In the genomic region with DNA sequence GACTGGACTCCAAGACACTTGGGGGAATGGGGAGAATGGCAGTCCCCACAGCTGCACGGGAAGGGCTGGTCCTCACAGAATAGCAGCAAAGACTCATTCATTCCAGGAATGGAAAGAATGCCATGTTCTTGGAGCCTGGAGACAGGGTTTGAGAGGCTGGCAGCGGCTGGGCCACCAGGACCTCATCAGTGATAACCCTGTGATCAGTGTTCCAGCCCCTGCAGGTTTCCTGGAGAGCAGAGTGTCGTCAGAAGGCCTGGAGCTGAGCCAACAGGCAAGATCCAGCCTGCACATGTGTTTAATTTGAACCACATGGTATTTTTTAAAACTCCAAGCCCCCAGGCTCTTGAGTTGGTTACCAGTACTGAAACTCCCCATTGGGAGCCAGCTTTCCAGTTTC, we compare ENCODE assay signal across 13 cellular contexts. TPM values are rescaled to one million over a fixed set of nuclear protein-coding genes. Genes with fewer than 3 reads are reported as not detected.
DNase-seq lines count a peak whose midpoint lies in the region; TF ChIP-seq lines count a peak whose summit lies in the region.
"Had no signal": no experiment of that assay in that cellular context is flagged by ENCODE, and none has a peak within 500 bp of the region (broad histone marks: within the 10 kb centered on the region; RNA-seq: fewer than 3 reads in every experiment).

No MANE protein-coding gene starts in this region.

- H3K4me3 ChIP-seq in ACC112 (ENCODE audit: low read depth, low read length) (no peak overlapping the region), SJCRH30 (no peak overlapping the region), foreskin fibroblast (ENCODE audit: low read depth in 1 of 2, low read length in 2 of 2) (no peak overlapping the region), MM.1S (ENCODE audit: low read length) (no peak overlapping the region)
- H3K4me3 ChIP-seq: K562, mucosa of descending colon had no signal

- peaks cover 29% of the 10 kb centered on the region for H3K4me1 ChIP-seq in ACC112 (ENCODE audit: control insufficient read depth, insufficient read depth, low read length, unreplicated experiment)
- no peaks in the 10 kb centered on the region; the same call in none of the 2 replicates for H3K4me1 ChIP-seq in SJCRH30
- no peaks in the 10 kb centered on the region for H3K4me1 ChIP-seq in MM.1S (ENCODE audit: low read length)

- no peaks in the 10 kb centered on the region for H3K27me3 ChIP-seq in ACC112 (ENCODE audit: insufficient read depth, low read length)
- no peaks in the 10 kb centered on the region for H3K27me3 ChIP-seq in SJCRH30
- H3K27me3 ChIP-seq in MM.1S (replicated peaks; ENCODE audit: insufficient read depth, low read length) = no peaks in the 10 kb centered on the region

- H2AFZ ChIP-seq in ACC112 (ENCODE audit: low read length, unreplicated experiment) (no peak overlapping the region), MM.1S (ENCODE audit: low read length) (no peak overlapping the region)

- H3K27ac ChIP-seq in ACC112 (ENCODE audit: low read depth, low read length) (peak overlapping the region; percentile 74), SJCRH30 (no peak overlapping the region), MM.1S (ENCODE audit: low read length) (no peak overlapping the region)

- no peaks in the 10 kb centered on the region for H3K79me2 ChIP-seq in ACC112 (ENCODE audit: control insufficient read depth, insufficient read depth, low read length, unreplicated experiment)
- H3K79me2 ChIP-seq in MM.1S (ENCODE audit: low read length) = no peaks in the 10 kb centered on the region

- DNase-seq in HPDE6-E6E7 (ENCODE audit: extremely low spot score) (peak; percentile 89), SJCRH30 (peak; percentile 47 to 56), foreskin fibroblast (peak; percentile 83 to 95), MM.1S (no peak), DMS114 treated with DMSO at 0.1 percent for 48 hours (lab: John Stamatoyannopoulos, UW; ENCODE audit: unreplicated experiment) (no peak), activated T-cell treated with anti-CD3 and anti-CD28 coated beads for 4 hours (no peak), cerebellar nuclear complex (lab: John Stamatoyannopoulos, UW) (no peak)
- DNase-seq: activated T-cell treated with anti-CD3 and anti-CD28 coated beads, Interleukin-2, amount 50 U/mL, for 72 hours; effector CD8-positive, alpha-beta T cell; mucosa of descending colon; stimulated activated CD4-positive, alpha-beta T cell treated with anti-CD3 and anti-CD28 coated beads, Interleukin-4, amount 100 ng/mL, for 1 hour had no signal

- no peaks in the 10 kb centered on the region for H4K20me1 ChIP-seq in MM.1S (ENCODE audit: insufficient read depth, low read length)

- H3K9ac ChIP-seq in MM.1S (ENCODE audit: low read length) = no peak overlapping the region

- H3K4me2 ChIP-seq in MM.1S (ENCODE audit: low read depth, low read length) = no peak overlapping the region

- TF ChIP-seq CTCF in foreskin fibroblast (IDR thresholded peaks at IDR 0.05; ENCODE audit: low read depth, low read length) (no peak), MM.1S (IDR thresholded peaks at IDR 0.05; ENCODE audit: low read length) (no peak)

- no peaks in the 10 kb centered on the region for H3F3A ChIP-seq in MM.1S (ENCODE audit: insufficient read depth, low read length)

- H3K36me3 ChIP-seq in ACC112 (ENCODE audit: insufficient read depth, low read length) = no peaks in the 10 kb centered on the region
- H3K36me3 ChIP-seq in SJCRH30 = no peaks in the 10 kb centered on the region
- no peaks in the 10 kb centered on the region for H3K36me3 ChIP-seq in MM.1S (replicated peaks; ENCODE audit: insufficient read depth, low read length)

- no peaks in the 10 kb centered on the region for H3K9me2 ChIP-seq in MM.1S (replicated peaks; ENCODE audit: insufficient read depth, low read length)

- H3K9me3 ChIP-seq in SJCRH30 (replicated peaks) = no peaks in the 10 kb centered on the region
- no peaks in the 10 kb centered on the region for H3K9me3 ChIP-seq in MM.1S (replicated peaks; ENCODE audit: insufficient read depth, low read length)
- H3K9me3 ChIP-seq: mucosa of descending colon had no signal

RNA-seq across cellular contexts. Expression of gene BDKRB1, which starts 11.3 kb away (rescaled TPM):
- total RNA-seq in SJCRH30 (2014; rRNA removed; shearing (Covaris generic)) = 2.0 and 2.3 TPM in 2 replicates
- total RNA-seq: activated T-cell treated with anti-CD3 and anti-CD28 coated beads, Interleukin-2, amount 50 U/mL, for 72 hours had no signal

Comparison
In these comparisons a context has a peak if more than half of its experiments do, and no peak if none do; other contexts are left out.
1. DNase-seq: peak in HPDE6-E6E7 (single experiment), SJCRH30 (2 of 2) and foreskin fibroblast (2 of 2); none in MM.1S (single experiment), DMS114 treated with DMSO at 0.1 percent for 48 hours (single experiment), activated T-cell treated with anti-CD3 and anti-CD28 coated beads for 4 hours (single experiment) and cerebellar nuclear complex (0 of 2).